Comparison of ENCODE assay signal across 8 cellular contexts in the genomic region with DNA sequence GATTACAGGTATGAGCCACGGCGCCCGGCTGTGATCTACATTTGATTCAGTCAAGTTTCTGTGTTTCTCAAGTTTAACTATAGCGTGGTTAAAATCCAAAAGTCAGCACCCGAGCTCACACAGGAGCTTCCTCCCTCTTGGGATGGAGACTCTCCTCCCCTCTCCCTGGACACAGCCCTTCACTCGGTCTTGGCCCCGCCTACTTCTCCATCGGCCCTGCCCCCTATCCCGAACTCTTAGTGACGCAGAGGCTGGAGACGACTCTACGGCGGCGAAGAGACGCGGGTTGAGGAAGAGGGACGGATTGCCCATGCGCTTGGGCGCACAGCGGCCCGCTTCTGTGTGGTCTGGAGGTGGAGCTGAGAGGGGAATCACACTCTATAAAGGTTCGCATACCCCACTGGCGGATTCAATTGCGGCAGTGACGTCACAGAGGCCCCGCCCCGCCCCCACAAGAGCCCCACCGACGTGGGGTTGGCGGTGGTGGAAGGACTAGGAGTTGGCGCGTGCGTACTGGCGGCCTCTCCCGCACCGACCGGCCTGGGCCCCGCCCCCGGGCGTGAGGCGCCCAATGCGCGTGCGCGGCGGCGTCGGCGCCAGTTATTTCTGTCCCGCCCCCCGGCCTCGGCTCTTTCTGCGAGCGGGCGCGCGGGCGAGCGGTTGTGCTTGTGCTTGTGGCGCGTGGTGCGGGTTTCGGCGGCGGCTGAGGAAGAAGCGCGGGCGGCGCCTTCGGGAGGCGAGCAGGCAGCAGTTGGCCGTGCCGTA. TPM values are rescaled to one million over a fixed set of nuclear protein-coding genes. Genes with fewer than 3 reads are reported as not detected.
DNase-seq lines count a peak whose midpoint lies in the region; ATAC-seq, FAIRE-seq and TF ChIP-seq lines count a peak whose summit lies in the region.

A gene (plus strand): TSS at position 239 of the 765 bp plus-strand sequence. CDS start 694 bp downstream, outside the sequence.

- intact Hi-C loops in left cardiac atrium (cut with DNase I) = no loop called here

- H3K9me3 Mint-ChIP-seq in activated naive CD8-positive, alpha-beta T cell treated with anti-CD3 and anti-CD28 coated beads, Interleukin-2, amount 50 U/mL, for 24 hours = no peaks in the 10 kb centered on the region

- H3K4me3 ChIP-seq in GM12865 (ENCODE audit: low read depth, low read length) = peak within 1 kb of the TSS; percentile 76

- peaks cover 38% of the 10 kb centered on the region for H3K36me3 Mint-ChIP-seq in activated naive CD8-positive, alpha-beta T cell treated with anti-CD3 and anti-CD28 coated beads, Interleukin-2, amount 50 U/mL, for 24 hours (ENCODE audit: low read depth)

- H3K4me1 Mint-ChIP-seq in activated naive CD8-positive, alpha-beta T cell treated with anti-CD3 and anti-CD28 coated beads, Interleukin-2, amount 50 U/mL, for 24 hours = peaks cover 40% of the 10 kb centered on the region

- ATAC-seq in HG02678 (IDR thresholded peaks at IDR 0.05; ENCODE audit: unreplicated experiment) (peak; percentile 76), left cardiac atrium (peak; percentile 95 to 98)
- peak; percentile 99 for ATAC-seq in activated naive CD8-positive, alpha-beta T cell treated with anti-CD3 and anti-CD28 coated beads, Interleukin-2, amount 50 U/mL, for 24 hours

- DNase-seq in GM12865 (ENCODE audit: low read depth) = peak; percentile 99
- peak; percentile 97 for DNase-seq in RCC 7860 (ENCODE audit: low spot score)
- DNase-seq in activated naive CD8-positive, alpha-beta T cell treated with anti-CD3 and anti-CD28 coated beads, Interleukin-2, amount 50 U/mL, for 24 hours = peak; percentile 100
- DNase-seq in left cardiac atrium = peak; percentile 99
- peak; percentile 95 for DNase-seq in renal cortical epithelial cell (ENCODE audit: low read depth)
- no peak for DNase-seq in stimulated activated naive CD4-positive, alpha-beta T cell treated with Interleukin-2 at 50 U/mL for 16 hours (lab: John Stamatoyannopoulos, UW)
- DNase-seq in NOMO-1 treated with dmso at 0.1 percent for 144 hours (lab: John Stamatoyannopoulos, UW; ENCODE audit: unreplicated experiment) = no peak

- H3K4me3 Mint-ChIP-seq in activated naive CD8-positive, alpha-beta T cell treated with anti-CD3 and anti-CD28 coated beads, Interleukin-2, amount 50 U/mL, for 24 hours = peak within 1 kb of the TSS; percentile 96

- no peak for TF ChIP-seq CTCF in GM12865 (IDR thresholded peaks at IDR 0.05; ENCODE audit: insufficient read depth, low read depth, low read length, missing control alignments)

- peak; percentile 80 for FAIRE-seq in RCC 7860 (lab: Jason Lieb, UNC)

- H3K27ac Mint-ChIP-seq in activated naive CD8-positive, alpha-beta T cell treated with anti-CD3 and anti-CD28 coated beads, Interleukin-2, amount 50 U/mL, for 24 hours = peak within 1 kb of the TSS; percentile 97

- peaks cover 19% of the 10 kb centered on the region for H3K27me3 Mint-ChIP-seq in activated naive CD8-positive, alpha-beta T cell treated with anti-CD3 and anti-CD28 coated beads, Interleukin-2, amount 50 U/mL, for 24 hours

RNA-seq across cellular contexts. Expression of the gene that starts here (rescaled TPM):
- total RNA-seq in left cardiac atrium (100 to 1,000 TPM; 135 to 150 TPM), renal cortical epithelial cell (177 and 276 TPM in 2 replicates)

Comparison
In these comparisons a context has a peak if more than half of its experiments do, and no peak if none do; other contexts are left out.
1. DNase-seq: peak in GM12865 (single experiment), RCC 7860 (single experiment), activated naive CD8-positive, alpha-beta T cell treated with anti-CD3 and anti-CD28 coated beads, Interleukin-2, amount 50 U/mL, for 24 hours (single experiment), left cardiac atrium (single experiment) and renal cortical epithelial cell (single experiment); none in stimulated activated naive CD4-positive, alpha-beta T cell treated with Interleukin-2 at 50 U/mL for 16 hours (single experiment) and NOMO-1 treated with dmso at 0.1 percent for 144 hours (single experiment).
2. Peak in every context shown above with its lines, with median percentiles within 50 percentile points of each other: ATAC-seq.